In the genomic region with DNA sequence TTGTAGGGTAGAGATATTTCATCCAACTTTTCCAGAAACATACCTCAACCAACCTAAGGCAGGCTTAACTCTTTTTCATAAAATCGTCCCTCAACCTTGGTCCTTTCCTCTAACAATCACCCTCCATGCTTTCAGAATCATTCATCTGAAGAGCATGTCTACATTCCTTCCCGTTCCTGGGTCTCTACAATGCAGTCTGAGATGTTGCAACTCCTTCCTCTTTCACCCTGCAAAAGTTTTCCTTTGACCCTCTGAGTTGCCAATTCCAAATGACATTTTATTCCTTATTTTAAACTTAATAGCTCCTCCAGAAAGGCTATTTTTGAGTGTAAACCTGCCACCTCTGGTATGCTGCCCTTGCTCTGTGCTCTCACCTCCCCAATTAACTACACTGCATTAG, we compare ENCODE assay signal across 29 cellular contexts. TPM values are rescaled to one million over a fixed set of nuclear protein-coding genes. Genes with fewer than 3 reads are reported as not detected.
A peak's percentile ranks its signal among the peaks of the same experiment; 100 is the strongest.
DNase-seq lines count a peak whose midpoint lies in the region; ATAC-seq and TF ChIP-seq lines count a peak whose summit lies in the region.
"Had no signal": no experiment of that assay in that cellular context is flagged by ENCODE, and none has a peak within 500 bp of the region (broad histone marks: within the 10 kb centered on the region; RNA-seq: fewer than 3 reads in every experiment).

No MANE protein-coding gene starts in this region.

- intact Hi-C loops in upper lobe of right lung (cut with DNase I): no loop called here

- no peak for TF ChIP-seq CTCF in NB4 (IDR thresholded peaks at IDR 0.05; ENCODE audit: low read depth, low read length)
- no peak for TF ChIP-seq CTCF in fibroblast of pulmonary artery (IDR thresholded peaks at IDR 0.05; ENCODE audit: low read length, missing control alignments)
- no peak for TF ChIP-seq CTCF in upper lobe of right lung (IDR thresholded peaks at IDR 0.05)
- no peak for TF ChIP-seq CTCF in HFFc6 (IDR thresholded peaks at IDR 0.05)
- no peak for TF ChIP-seq CTCF in MM.1S (IDR thresholded peaks at IDR 0.05; ENCODE audit: low read length)

- H3K36me3 Mint-ChIP-seq in HFFc6 (ENCODE audit: low read depth): no peaks in the 10 kb centered on the region
- H3K36me3 Mint-ChIP-seq: activated naive CD4-positive, alpha-beta T cell treated with anti-CD3 and anti-CD28 coated beads, Interleukin-2, amount 50 U/mL, for 24 hours; CD8-positive, alpha-beta T cell had no signal

- DNase-seq in SKM-1 (lab: John Stamatoyannopoulos, UW; ENCODE audit: unreplicated experiment): peak; percentile 2
- no peak for DNase-seq in SKM-1 treated with dmso at 0.1 percent for 144 hours (lab: John Stamatoyannopoulos, UW; ENCODE audit: unreplicated experiment)
- peak; percentile 54 for DNase-seq in NB4 (ENCODE audit: low read depth)
- peak; percentile 48 for DNase-seq in fibroblast of pulmonary artery (ENCODE audit: low read depth)
- no peak for DNase-seq in upper lobe of right lung
- no peak for DNase-seq in NCI-H345 treated with DMSO at 0.1 percent for 48 hours (lab: John Stamatoyannopoulos, UW; ENCODE audit: unreplicated experiment)
- DNase-seq in HFFc6: no peak
- no peak for DNase-seq in MM.1S
- DNase-seq: activated CD4-positive, alpha-beta memory T cell treated with anti-CD3 and anti-CD28 coated beads, Interleukin-2, amount 10 ng/mL, durations not matched to agents 7 days and 5 days; activated CD4-positive, alpha-beta T cell treated with anti-CD3 and anti-CD28 coated beads for 1 hour; activated CD8-positive, alpha-beta memory T cell treated with anti-CD3 and anti-CD28 coated beads, Interleukin-2, amount 50 U/mL, for 48 hours; amygdala; CD8-positive, alpha-beta T cell; esophagus squamous epithelium; left colon; mesendoderm; NCI-H526; NK-92 treated with Interleukin-12 subunit alpha and Interleukin-12 subunit beta, amount 100 ng/mL, for 24 hours; nucleus accumbens; stimulated activated naive CD8-positive, alpha-beta T cell treated with anti-CD3 and anti-CD28 coated beads, Interleukin-15, Interleukin-2, amounts not matched to agents 100 U/mL and 50 U/mL, for 24 hours; T-helper 2 cell; testis had no signal

- H3K9me3 ChIP-seq in upper lobe of right lung (no peaks in the 10 kb centered on the region), MM.1S (replicated peaks; ENCODE audit: insufficient read depth, low read length) (no peaks in the 10 kb centered on the region)
- H3K9me3 ChIP-seq: breast epithelium, esophagus squamous epithelium, prostate gland, testis, vagina had no signal

- H3K36me3 ChIP-seq in upper lobe of right lung (no peaks in the 10 kb centered on the region), MM.1S (replicated peaks; ENCODE audit: insufficient read depth, low read length) (no peaks in the 10 kb centered on the region)
- H3K36me3 ChIP-seq: breast epithelium, esophagus squamous epithelium, prostate gland, vagina had no signal

- H3K27me3 Mint-ChIP-seq in HFFc6 (ENCODE audit: insufficient read depth): peaks cover 30% of the 10 kb centered on the region

- no peaks in the 10 kb centered on the region for H3F3A ChIP-seq in MM.1S (ENCODE audit: insufficient read depth, low read length)

- H3K4me1 Mint-ChIP-seq in HFFc6 (ENCODE audit: low read depth): no peaks in the 10 kb centered on the region
- H3K4me1 Mint-ChIP-seq: activated naive CD4-positive, alpha-beta T cell treated with anti-CD3 and anti-CD28 coated beads, Interleukin-2, amount 50 U/mL, for 24 hours; activated T-helper 17 cell treated with anti-CD3 and anti-CD28 coated beads, Interleukin-2, amount 50 U/mL, for 72 hours had no signal

- H3K4me1 ChIP-seq in upper lobe of right lung (no peaks in the 10 kb centered on the region), MM.1S (ENCODE audit: low read length) (no peaks in the 10 kb centered on the region)
- H3K4me1 ChIP-seq: breast epithelium, esophagus squamous epithelium, prostate gland, testis, vagina had no signal

- ATAC-seq in upper lobe of right lung: peak; percentile 71
- ATAC-seq: activated T-helper 17 cell treated with anti-CD3 and anti-CD28 coated beads, Interleukin-2, amount 50 U/mL, for 72 hours; CD8-positive, alpha-beta T cell; left colon; stimulated activated naive CD8-positive, alpha-beta T cell treated with anti-CD3 and anti-CD28 coated beads, Interleukin-15, Interleukin-2, amounts not matched to agents 100 U/mL and 50 U/mL, for 24 hours had no signal

- no peak overlapping the region for H3K9ac ChIP-seq in MM.1S (ENCODE audit: low read length)

- H3K4me3 Mint-ChIP-seq in HFFc6: no peak overlapping the region
- H3K4me3 Mint-ChIP-seq: activated CD4-positive, alpha-beta memory T cell treated with anti-CD3 and anti-CD28 coated beads, Interleukin-2, amount 10 ng/mL, durations not matched to agents 7 days and 5 days; activated naive CD4-positive, alpha-beta T cell treated with anti-CD3 and anti-CD28 coated beads, Interleukin-2, amount 50 U/mL, for 24 hours; activated T-helper 17 cell treated with anti-CD3 and anti-CD28 coated beads, Interleukin-2, amount 50 U/mL, for 72 hours; CD8-positive, alpha-beta T cell had no signal

- no peak for TF ChIP-seq POLR2A in NB4 (IDR thresholded peaks at IDR 0.05; ENCODE audit: extremely low read depth, insufficient read length)

- no peak overlapping the region for H2AFZ ChIP-seq in MM.1S (ENCODE audit: low read length)

- no peaks in the 10 kb centered on the region for H3K9me2 ChIP-seq in MM.1S (replicated peaks; ENCODE audit: insufficient read depth, low read length)

- no peaks in the 10 kb centered on the region for H3K79me2 ChIP-seq in MM.1S (ENCODE audit: low read length)

- H3K9me3 Mint-ChIP-seq in HFFc6: no peaks in the 10 kb centered on the region
- H3K9me3 Mint-ChIP-seq: activated CD4-positive, alpha-beta memory T cell treated with anti-CD3 and anti-CD28 coated beads, Interleukin-2, amount 10 ng/mL, durations not matched to agents 7 days and 5 days; activated naive CD4-positive, alpha-beta T cell treated with anti-CD3 and anti-CD28 coated beads, Interleukin-2, amount 50 U/mL, for 24 hours; activated T-helper 17 cell treated with anti-CD3 and anti-CD28 coated beads, Interleukin-2, amount 50 U/mL, for 72 hours; CD8-positive, alpha-beta T cell had no signal

- H3K27ac ChIP-seq in upper lobe of right lung (no peak overlapping the region), MM.1S (ENCODE audit: low read length) (no peak overlapping the region)
- H3K27ac ChIP-seq: breast epithelium, prostate gland, SK-N-MC, testis, vagina had no signal

- H3K4me2 ChIP-seq in MM.1S (ENCODE audit: low read depth, low read length): no peak overlapping the region

- no peak overlapping the region for H3K27ac Mint-ChIP-seq in HFFc6
- H3K27ac Mint-ChIP-seq: activated CD4-positive, alpha-beta memory T cell treated with anti-CD3 and anti-CD28 coated beads, Interleukin-2, amount 10 ng/mL, durations not matched to agents 7 days and 5 days; activated naive CD4-positive, alpha-beta T cell treated with anti-CD3 and anti-CD28 coated beads, Interleukin-2, amount 50 U/mL, for 24 hours; activated T-helper 17 cell treated with anti-CD3 and anti-CD28 coated beads, Interleukin-2, amount 50 U/mL, for 72 hours; CD8-positive, alpha-beta T cell had no signal

- H3K4me3 ChIP-seq in NB4 (ENCODE audit: low read depth, low read length) (no peak overlapping the region), fibroblast of pulmonary artery (replicated peaks; ENCODE audit: low read depth, low read length) (no peak overlapping the region), upper lobe of right lung (no peak overlapping the region), MM.1S (ENCODE audit: low read length) (no peak overlapping the region)
- H3K4me3 ChIP-seq: breast epithelium, coronary artery, esophagus squamous epithelium, prostate gland, SK-N-MC, testis, vagina had no signal

- H3K27me3 ChIP-seq in upper lobe of right lung (no peaks in the 10 kb centered on the region), MM.1S (replicated peaks; ENCODE audit: insufficient read depth, low read length) (no peaks in the 10 kb centered on the region)
- H3K27me3 ChIP-seq: breast epithelium, testis, vagina had no signal

- H4K20me1 ChIP-seq in MM.1S (ENCODE audit: insufficient read depth, low read length): no peaks in the 10 kb centered on the region

RNA-seq across cellular contexts. Expression of gene SLC7A7, which starts 16.7 kb away (rescaled TPM):
- total RNA-seq in upper lobe of right lung: 84.4 TPM
- 1 to 10 TPM in 1 of 6 experiments, under 1 TPM in 5; 0.31 to 1.3 (median 0.56) TPM for total RNA-seq in HFFc6 (2021; fragmentation: NEBNext Ultra II Directional; extraction: Animal tissue kit (Norgen Biotek cat#: 25700))

RNA-seq across cellular contexts. Expression of gene MRPL52, which starts 31.2 kb away (rescaled TPM):
- 58.4 TPM for total RNA-seq in upper lobe of right lung
- 100 to 1,000 TPM; 135 to 195 (median 167) TPM for total RNA-seq in HFFc6 (2021; fragmentation: NEBNext Ultra II Directional; extraction: Animal tissue kit (Norgen Biotek cat#: 25700))

RNA-seq across cellular contexts. Expression of gene OXA1L, which starts 32.0 kb away (rescaled TPM):
- total RNA-seq in upper lobe of right lung: 105 TPM
- 100 to 1,000 TPM in 2 of 6 experiments, 10 to 100 TPM in 4; 87.1 to 108 (median 92.9) TPM for total RNA-seq in HFFc6 (2021; fragmentation: NEBNext Ultra II Directional; extraction: Animal tissue kit (Norgen Biotek cat#: 25700))

RNA-seq across cellular contexts. Expression of gene MMP14, which starts 37.9 kb away (rescaled TPM):
- total RNA-seq in upper lobe of right lung: 149 TPM
- total RNA-seq in HFFc6 (2021; fragmentation: NEBNext Ultra II Directional; extraction: Animal tissue kit (Norgen Biotek cat#: 25700)): 100 to 1,000 TPM; 284 to 322 (median 298) TPM

Comparison
In these comparisons a context has a peak if more than half of its experiments do, and no peak if none do; other contexts are left out.
1. DNase-seq: peak in SKM-1 (single experiment), NB4 (single experiment) and fibroblast of pulmonary artery (single experiment); none in SKM-1 treated with dmso at 0.1 percent for 144 hours (single experiment), upper lobe of right lung (single experiment), NCI-H345 treated with DMSO at 0.1 percent for 48 hours (single experiment), HFFc6 (single experiment) and MM.1S (single experiment).
2. RNA of gene SLC7A7, which starts 16.7 kb away (total RNA-seq): 84.4 TPM in upper lobe of right lung (single experiment); 0.31 to 1.3 TPM in HFFc6; every median in the first group is over 10 times any median in the second.